9 cellular contexts compared by ENCODE assay signal in genomic region chr6:72861935-72862432, GRCh38.
A peak's percentile ranks its signal among the peaks of the same experiment; 100 is the strongest.
DNase-seq lines count a peak whose midpoint lies in the region; ATAC-seq lines count a peak whose summit lies in the region.
"Had no signal": no experiment of that assay in that cellular context is flagged by ENCODE, and none has a peak within 500 bp of the region (broad histone marks: within the 10 kb centered on the region; RNA-seq: fewer than 3 reads in every experiment).

No MANE protein-coding gene starts in this region.

- H3K4me1 ChIP-seq in subcutaneous abdominal adipose tissue (ENCODE audit: control insufficient read depth in 5 of 5, insufficient read depth in 5 of 5, low read length in 5 of 5): peaks cover 0 to 15% (median 10%) of the 10 kb centered on the region in 5 donors

- peak overlapping the region; percentile 56 for H3K27ac ChIP-seq in subcutaneous abdominal adipose tissue (ENCODE audit: low read depth, low read length)
- H3K27ac ChIP-seq: C4-2B had no signal

- no peaks in the 10 kb centered on the region for H3K36me3 ChIP-seq in subcutaneous abdominal adipose tissue (ENCODE audit: control insufficient read depth in 5 of 5, insufficient read depth in 5 of 5, low read length in 5 of 5)

- no peaks in the 10 kb centered on the region for H3K36me3 Mint-ChIP-seq in activated naive CD4-positive, alpha-beta T cell treated with anti-CD3 and anti-CD28 coated beads, Interleukin-2, amount 50 U/mL, for 72 hours

- H3K9ac ChIP-seq in subcutaneous abdominal adipose tissue (ENCODE audit: low read length in 5 of 5): no peak overlapping the region

- peak overlapping the region; percentile 26 to 92 for H3K27ac Mint-ChIP-seq in activated naive CD4-positive, alpha-beta T cell treated with anti-CD3 and anti-CD28 coated beads, Interleukin-2, amount 50 U/mL, for 72 hours

- H3K9me3 ChIP-seq in subcutaneous abdominal adipose tissue (ENCODE audit: control insufficient read depth in 5 of 5, low read length in 5 of 5): no peaks in the 10 kb centered on the region

- no peak for DNase-seq in activated naive CD4-positive, alpha-beta T cell treated with anti-CD3 and anti-CD28 coated beads, Interleukin-2, amount 50 U/mL, for 72 hours (ENCODE audit: low spot score in 2 of 2)
- no peak for DNase-seq in activated naive CD4-positive, alpha-beta T cell treated with anti-CD3 and anti-CD28 coated beads, Interleukin-2, amount 50 U/mL, for 16 hours
- DNase-seq in NOMO-1 (lab: John Stamatoyannopoulos, UW; ENCODE audit: unreplicated experiment in 2 of 2): peak; percentile 49 to 71
- peak; percentile 53 for DNase-seq in fibroblast of peridontal ligament (ENCODE audit: extremely low read depth)
- DNase-seq in NCI-H1092 (lab: John Stamatoyannopoulos, UW): no peak
- DNase-seq in pons (ENCODE audit: low spot score): no peak
- DNase-seq in stimulated activated CD4-positive, alpha-beta T cell treated with anti-CD3 and anti-CD28 coated beads, Interleukin-4, amount 100 ng/mL, for 4 hours: no peak

- no peaks in the 10 kb centered on the region for H3K27me3 ChIP-seq in subcutaneous abdominal adipose tissue (ENCODE audit: control insufficient read depth in 5 of 5, insufficient read depth in 4 of 5, low read length in 5 of 5)

- H3K9me3 Mint-ChIP-seq in activated naive CD4-positive, alpha-beta T cell treated with anti-CD3 and anti-CD28 coated beads, Interleukin-2, amount 50 U/mL, for 72 hours: no peaks in the 10 kb centered on the region

- H3K4me3 ChIP-seq in subcutaneous abdominal adipose tissue (ENCODE audit: low read depth in 1 of 5, low read length in 5 of 5): no peak overlapping the region

- peak; percentile 9 to 28 for ATAC-seq in activated naive CD4-positive, alpha-beta T cell treated with anti-CD3 and anti-CD28 coated beads, Interleukin-2, amount 50 U/mL, for 72 hours

Comparison
In these comparisons a context has a peak if more than half of its experiments do, and no peak if none do; other contexts are left out.
1. DNase-seq: peak in NOMO-1 (2 of 2) and fibroblast of peridontal ligament (single experiment); none in activated naive CD4-positive, alpha-beta T cell treated with anti-CD3 and anti-CD28 coated beads, Interleukin-2, amount 50 U/mL, for 72 hours (0 of 2), activated naive CD4-positive, alpha-beta T cell treated with anti-CD3 and anti-CD28 coated beads, Interleukin-2, amount 50 U/mL, for 16 hours (single experiment), NCI-H1092 (single experiment), pons (single experiment) and stimulated activated CD4-positive, alpha-beta T cell treated with anti-CD3 and anti-CD28 coated beads, Interleukin-4, amount 100 ng/mL, for 4 hours (0 of 2).